ENCODE assay signal across 1 cellular context in the genomic region with DNA sequence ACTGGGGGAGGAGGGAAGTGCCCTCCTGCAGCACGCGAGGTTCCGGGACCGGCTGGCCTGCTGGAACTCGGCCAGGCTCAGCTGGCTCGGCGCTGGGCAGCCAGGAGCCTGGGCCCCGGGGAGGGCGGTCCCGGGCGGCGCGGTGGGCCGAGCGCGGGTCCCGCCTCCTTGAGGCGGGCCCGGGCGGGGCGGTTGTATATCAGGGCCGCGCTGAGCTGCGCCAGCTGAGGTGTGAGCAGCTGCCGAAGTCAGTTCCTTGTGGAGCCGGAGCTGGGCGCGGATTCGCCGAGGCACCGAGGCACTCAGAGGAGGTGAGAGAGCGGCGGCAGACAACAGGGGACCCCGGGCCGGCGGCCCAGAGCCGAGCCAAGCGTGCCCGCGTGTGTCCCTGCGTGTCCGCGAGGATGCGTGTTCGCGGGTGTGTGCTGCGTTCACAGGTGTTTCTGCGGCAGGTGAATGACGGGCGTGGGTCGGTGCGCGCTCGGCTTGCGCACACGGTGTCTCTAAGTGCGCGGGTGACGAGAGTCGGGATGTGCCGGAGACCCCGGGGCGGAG.
TF ChIP-seq lines count a peak whose summit lies in the region.

A gene (plus strand): TSS at position 227 of the 555 bp plus-strand sequence. CDS start 5,388 bp downstream, outside the sequence.

TF ChIP-seq in HepG2, 621 proteins besides CTCF, POLR2A, EP300 and RAD21 (continued from another document and continues in another):
- TF ChIP-seq, protein P1, sequence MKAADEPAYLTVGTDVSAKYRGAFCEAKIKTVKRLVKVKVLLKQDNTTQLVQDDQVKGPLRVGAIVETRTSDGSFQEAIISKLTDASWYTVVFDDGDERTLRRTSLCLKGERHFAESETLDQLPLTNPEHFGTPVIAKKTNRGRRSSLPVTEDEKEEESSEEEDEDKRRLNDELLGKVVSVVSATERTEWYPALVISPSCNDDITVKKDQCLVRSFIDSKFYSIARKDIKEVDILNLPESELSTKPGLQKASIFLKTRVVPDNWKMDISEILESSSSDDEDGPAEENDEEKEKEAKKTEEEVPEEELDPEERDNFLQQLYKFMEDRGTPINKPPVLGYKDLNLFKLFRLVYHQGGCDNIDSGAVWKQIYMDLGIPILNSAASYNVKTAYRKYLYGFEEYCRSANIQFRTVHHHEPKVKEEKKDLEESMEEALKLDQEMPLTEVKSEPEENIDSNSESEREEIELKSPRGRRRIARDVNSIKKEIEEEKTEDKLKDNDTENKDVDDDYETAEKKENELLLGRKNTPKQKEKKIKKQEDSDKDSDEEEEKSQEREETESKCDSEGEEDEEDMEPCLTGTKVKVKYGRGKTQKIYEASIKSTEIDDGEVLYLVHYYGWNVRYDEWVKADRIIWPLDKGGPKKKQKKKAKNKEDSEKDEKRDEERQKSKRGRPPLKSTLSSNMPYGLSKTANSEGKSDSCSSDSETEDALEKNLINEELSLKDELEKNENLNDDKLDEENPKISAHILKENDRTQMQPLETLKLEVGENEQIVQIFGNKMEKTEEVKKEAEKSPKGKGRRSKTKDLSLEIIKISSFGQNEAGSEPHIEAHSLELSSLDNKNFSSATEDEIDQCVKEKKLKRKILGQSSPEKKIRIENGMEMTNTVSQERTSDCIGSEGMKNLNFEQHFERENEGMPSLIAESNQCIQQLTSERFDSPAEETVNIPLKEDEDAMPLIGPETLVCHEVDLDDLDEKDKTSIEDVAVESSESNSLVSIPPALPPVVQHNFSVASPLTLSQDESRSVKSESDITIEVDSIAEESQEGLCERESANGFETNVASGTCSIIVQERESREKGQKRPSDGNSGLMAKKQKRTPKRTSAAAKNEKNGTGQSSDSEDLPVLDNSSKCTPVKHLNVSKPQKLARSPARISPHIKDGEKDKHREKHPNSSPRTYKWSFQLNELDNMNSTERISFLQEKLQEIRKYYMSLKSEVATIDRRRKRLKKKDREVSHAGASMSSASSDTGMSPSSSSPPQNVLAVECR (CRISPR knock-in tag; IDR thresholded peaks at IDR 0.05; ENCODE audit: borderline replicate concordance): peak; percentile 83
- TF ChIP-seq ZNF75D (CRISPR knock-in tag; IDR thresholded peaks at IDR 0.05; ENCODE audit: borderline replicate concordance): no peak; the same call in 1 of the 2 replicates
- peak; percentile 79; the same call in 1 of the 2 replicates for TF ChIP-seq ZNF792 (CRISPR knock-in tag; IDR thresholded peaks at IDR 0.05)
- TF ChIP-seq, protein P2, sequence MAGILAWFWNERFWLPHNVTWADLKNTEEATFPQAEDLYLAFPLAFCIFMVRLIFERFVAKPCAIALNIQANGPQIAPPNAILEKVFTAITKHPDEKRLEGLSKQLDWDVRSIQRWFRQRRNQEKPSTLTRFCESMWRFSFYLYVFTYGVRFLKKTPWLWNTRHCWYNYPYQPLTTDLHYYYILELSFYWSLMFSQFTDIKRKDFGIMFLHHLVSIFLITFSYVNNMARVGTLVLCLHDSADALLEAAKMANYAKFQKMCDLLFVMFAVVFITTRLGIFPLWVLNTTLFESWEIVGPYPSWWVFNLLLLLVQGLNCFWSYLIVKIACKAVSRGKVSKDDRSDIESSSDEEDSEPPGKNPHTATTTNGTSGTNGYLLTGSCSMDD (CRISPR knock-in tag; IDR thresholded peaks at IDR 0.05): no peak
- peak; percentile 94 for TF ChIP-seq ZNF331 (CRISPR knock-in tag; IDR thresholded peaks at IDR 0.05)
- TF ChIP-seq, protein P3, sequence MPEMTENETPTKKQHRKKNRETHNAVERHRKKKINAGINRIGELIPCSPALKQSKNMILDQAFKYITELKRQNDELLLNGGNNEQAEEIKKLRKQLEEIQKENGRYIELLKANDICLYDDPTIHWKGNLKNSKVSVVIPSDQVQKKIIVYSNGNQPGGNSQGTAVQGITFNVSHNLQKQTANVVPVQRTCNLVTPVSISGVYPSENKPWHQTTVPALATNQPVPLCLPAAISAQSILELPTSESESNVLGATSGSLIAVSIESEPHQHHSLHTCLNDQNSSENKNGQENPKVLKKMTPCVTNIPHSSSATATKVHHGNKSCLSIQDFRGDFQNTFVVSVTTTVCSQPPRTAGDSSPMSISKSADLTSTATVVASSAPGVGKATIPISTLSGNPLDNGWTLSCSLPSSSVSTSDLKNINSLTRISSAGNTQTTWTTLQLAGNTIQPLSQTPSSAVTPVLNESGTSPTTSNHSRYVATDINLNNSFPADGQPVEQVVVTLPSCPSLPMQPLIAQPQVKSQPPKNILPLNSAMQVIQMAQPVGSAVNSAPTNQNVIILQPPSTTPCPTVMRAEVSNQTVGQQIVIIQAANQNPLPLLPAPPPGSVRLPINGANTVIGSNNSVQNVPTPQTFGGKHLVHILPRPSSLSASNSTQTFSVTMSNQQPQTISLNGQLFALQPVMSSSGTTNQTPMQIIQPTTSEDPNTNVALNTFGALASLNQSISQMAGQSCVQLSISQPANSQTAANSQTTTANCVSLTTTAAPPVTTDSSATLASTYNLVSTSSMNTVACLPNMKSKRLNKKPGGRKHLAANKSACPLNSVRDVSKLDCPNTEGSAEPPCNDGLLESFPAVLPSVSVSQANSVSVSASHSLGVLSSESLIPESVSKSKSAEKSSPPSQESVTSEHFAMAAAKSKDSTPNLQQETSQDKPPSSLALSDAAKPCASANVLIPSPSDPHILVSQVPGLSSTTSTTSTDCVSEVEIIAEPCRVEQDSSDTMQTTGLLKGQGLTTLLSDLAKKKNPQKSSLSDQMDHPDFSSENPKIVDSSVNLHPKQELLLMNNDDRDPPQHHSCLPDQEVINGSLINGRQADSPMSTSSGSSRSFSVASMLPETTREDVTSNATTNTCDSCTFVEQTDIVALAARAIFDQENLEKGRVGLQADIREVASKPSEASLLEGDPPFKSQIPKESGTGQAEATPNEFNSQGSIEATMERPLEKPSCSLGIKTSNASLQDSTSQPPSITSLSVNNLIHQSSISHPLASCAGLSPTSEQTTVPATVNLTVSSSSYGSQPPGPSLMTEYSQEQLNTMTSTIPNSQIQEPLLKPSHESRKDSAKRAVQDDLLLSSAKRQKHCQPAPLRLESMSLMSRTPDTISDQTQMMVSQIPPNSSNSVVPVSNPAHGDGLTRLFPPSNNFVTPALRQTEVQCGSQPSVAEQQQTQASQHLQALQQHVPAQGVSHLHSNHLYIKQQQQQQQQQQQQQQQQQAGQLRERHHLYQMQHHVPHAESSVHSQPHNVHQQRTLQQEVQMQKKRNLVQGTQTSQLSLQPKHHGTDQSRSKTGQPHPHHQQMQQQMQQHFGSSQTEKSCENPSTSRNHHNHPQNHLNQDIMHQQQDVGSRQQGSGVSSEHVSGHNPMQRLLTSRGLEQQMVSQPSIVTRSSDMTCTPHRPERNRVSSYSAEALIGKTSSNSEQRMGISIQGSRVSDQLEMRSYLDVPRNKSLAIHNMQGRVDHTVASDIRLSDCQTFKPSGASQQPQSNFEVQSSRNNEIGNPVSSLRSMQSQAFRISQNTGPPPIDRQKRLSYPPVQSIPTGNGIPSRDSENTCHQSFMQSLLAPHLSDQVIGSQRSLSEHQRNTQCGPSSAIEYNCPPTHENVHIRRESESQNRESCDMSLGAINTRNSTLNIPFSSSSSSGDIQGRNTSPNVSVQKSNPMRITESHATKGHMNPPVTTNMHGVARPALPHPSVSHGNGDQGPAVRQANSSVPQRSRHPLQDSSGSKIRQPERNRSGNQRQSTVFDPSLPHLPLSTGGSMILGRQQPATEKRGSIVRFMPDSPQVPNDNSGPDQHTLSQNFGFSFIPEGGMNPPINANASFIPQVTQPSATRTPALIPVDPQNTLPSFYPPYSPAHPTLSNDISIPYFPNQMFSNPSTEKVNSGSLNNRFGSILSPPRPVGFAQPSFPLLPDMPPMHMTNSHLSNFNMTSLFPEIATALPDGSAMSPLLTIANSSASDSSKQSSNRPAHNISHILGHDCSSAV (CRISPR knock-in tag; IDR thresholded peaks at IDR 0.05; ENCODE audit: borderline replicate concordance): peak; percentile 91; the same call in 1 of the 2 replicates
- no peak for TF ChIP-seq ASH2L (IDR thresholded peaks at IDR 0.05; ENCODE audit: insufficient read length, low read depth, low read length)
- TF ChIP-seq ZNF160 (CRISPR knock-in tag; IDR thresholded peaks at IDR 0.05): 0 out of 2 replicates have a peak, but pooled peaks have one; percentile 25
- TF ChIP-seq, protein P4, sequence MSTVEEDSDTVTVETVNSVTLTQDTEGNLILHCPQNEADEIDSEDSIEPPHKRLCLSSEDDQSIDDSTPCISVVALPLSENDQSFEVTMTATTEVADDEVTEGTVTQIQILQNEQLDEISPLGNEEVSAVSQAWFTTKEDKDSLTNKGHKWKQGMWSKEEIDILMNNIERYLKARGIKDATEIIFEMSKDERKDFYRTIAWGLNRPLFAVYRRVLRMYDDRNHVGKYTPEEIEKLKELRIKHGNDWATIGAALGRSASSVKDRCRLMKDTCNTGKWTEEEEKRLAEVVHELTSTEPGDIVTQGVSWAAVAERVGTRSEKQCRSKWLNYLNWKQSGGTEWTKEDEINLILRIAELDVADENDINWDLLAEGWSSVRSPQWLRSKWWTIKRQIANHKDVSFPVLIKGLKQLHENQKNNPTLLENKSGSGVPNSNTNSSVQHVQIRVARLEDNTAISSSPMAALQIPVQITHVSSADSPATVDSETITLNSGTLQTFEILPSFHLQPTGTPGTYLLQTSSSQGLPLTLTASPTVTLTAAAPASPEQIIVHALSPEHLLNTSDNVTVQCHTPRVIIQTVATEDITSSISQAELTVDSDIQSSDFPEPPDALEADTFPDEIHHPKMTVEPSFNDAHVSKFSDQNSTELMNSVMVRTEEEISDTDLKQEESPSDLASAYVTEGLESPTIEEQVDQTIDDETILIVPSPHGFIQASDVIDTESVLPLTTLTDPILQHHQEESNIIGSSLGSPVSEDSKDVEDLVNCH (CRISPR knock-in tag; IDR thresholded peaks at IDR 0.05): no peak; the same call in 1 of the 2 replicates
- peak; percentile 12; the same call in 1 of the 2 replicates for TF ChIP-seq ZSCAN9 (CRISPR knock-in tag; IDR thresholded peaks at IDR 0.05; ENCODE audit: borderline replicate concordance)
- TF ChIP-seq ZBTB7B (CRISPR knock-in tag; IDR thresholded peaks at IDR 0.05): peak; percentile 78
- TF ChIP-seq GATAD2A (CRISPR knock-in tag; IDR thresholded peaks at IDR 0.05): peak; percentile 20; the same call in 1 of the 2 replicates
- no peak for TF ChIP-seq PRPF4 (IDR thresholded peaks at IDR 0.05; ENCODE audit: low read depth, low read length, poor library complexity, severe bottlenecking)
- peak; percentile 15; the same call in 1 of the 2 replicates for TF ChIP-seq IRF2 (CRISPR knock-in tag; IDR thresholded peaks at IDR 0.05)
- no peak for TF ChIP-seq ZNF644 (CRISPR knock-in tag; IDR thresholded peaks at IDR 0.05; ENCODE audit: low read depth)
- 0 out of 2 replicates have a peak, but pooled peaks have one; percentile 51 for TF ChIP-seq ZNF737 (CRISPR knock-in tag; IDR thresholded peaks at IDR 0.05; ENCODE audit: borderline replicate concordance)
- TF ChIP-seq, protein P5, sequence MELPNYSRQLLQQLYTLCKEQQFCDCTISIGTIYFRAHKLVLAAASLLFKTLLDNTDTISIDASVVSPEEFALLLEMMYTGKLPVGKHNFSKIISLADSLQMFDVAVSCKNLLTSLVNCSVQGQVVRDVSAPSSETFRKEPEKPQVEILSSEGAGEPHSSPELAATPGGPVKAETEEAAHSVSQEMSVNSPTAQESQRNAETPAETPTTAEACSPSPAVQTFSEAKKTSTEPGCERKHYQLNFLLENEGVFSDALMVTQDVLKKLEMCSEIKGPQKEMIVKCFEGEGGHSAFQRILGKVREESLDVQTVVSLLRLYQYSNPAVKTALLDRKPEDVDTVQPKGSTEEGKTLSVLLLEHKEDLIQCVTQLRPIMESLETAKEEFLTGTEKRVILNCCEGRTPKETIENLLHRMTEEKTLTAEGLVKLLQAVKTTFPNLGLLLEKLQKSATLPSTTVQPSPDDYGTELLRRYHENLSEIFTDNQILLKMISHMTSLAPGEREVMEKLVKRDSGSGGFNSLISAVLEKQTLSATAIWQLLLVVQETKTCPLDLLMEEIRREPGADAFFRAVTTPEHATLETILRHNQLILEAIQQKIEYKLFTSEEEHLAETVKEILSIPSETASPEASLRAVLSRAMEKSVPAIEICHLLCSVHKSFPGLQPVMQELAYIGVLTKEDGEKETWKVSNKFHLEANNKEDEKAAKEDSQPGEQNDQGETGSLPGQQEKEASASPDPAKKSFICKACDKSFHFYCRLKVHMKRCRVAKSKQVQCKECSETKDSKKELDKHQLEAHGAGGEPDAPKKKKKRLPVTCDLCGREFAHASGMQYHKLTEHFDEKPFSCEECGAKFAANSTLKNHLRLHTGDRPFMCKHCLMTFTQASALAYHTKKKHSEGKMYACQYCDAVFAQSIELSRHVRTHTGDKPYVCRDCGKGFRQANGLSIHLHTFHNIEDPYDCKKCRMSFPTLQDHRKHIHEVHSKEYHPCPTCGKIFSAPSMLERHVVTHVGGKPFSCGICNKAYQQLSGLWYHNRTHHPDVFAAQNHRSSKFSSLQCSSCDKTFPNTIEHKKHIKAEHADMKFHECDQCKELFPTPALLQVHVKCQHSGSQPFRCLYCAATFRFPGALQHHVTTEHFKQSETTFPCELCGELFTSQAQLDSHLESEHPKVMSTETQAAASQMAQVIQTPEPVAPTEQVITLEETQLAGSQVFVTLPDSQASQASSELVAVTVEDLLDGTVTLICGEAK (IDR thresholded peaks at IDR 0.05): no peak
- TF ChIP-seq, protein P5 (CRISPR knock-in tag; IDR thresholded peaks at IDR 0.05): peak; percentile 67
- no peak for TF ChIP-seq HNRNPH1 (optimal IDR thresholded peaks at IDR 0.05; ENCODE audit: low read depth, low read length)
